8 cellular contexts compared by ENCODE assay signal in the genomic region with DNA sequence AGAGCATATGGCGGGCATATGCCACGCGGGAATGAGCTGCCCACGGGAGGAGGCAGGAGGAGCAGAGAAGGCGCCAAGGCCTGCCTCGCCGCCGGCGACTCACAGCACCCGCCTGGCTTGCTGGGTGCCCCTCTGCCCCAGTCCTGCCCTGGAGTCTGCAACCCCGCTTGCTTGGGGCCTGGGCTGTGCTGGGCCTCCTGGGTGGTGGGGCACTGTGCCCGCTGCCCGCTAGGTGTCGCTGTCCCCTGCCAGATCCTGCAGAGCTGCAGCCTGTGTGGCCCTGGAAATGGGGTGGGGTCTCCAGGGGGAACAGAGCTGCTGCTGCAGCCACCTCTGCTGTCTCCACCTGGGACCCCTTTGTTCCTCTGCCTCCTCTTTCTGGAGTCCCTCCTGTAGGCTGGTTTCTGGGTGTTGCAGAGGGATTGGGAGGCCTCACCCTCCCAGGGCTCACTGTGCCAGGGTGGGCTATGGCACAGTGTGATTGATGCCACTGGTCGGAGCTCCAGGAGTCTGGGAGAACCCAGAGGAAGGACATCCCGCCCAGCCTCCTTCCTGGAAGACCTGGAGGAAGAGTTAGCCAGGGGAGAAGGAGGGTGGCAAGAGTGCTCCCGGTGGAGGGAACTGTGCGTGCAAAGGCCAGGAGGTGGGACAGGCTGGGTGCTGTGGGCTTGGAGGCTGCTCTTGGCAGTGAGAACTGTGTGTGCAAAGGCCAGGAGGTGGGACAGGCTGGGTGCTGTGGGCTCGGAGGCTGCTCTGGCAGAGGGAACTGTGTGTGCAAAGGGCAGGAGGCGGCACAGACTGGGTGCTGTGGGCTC.
A peak's percentile ranks its signal among the peaks of the same experiment; 100 is the strongest.
DNase-seq lines count a peak whose midpoint lies in the region; ATAC-seq and TF ChIP-seq lines count a peak whose summit lies in the region.

No MANE protein-coding gene starts in this region.

- DNase-seq in GM12864 (ENCODE audit: low read depth): no peak
- DNase-seq in KBM-7: peak; percentile 64
- DNase-seq in activated CD4-positive, CD25-positive, alpha-beta regulatory T cell treated with anti-CD3 and anti-CD28 coated beads, Interleukin-2, amount 50 U/mL, for 72 hours: peak; percentile 72
- DNase-seq in caudate nucleus (lab: John Stamatoyannopoulos, UW): peak in 34 of 61 donors; percentile 11 to 69 (median 36)
- peak; percentile 69 to 93 (median 91) for DNase-seq in right lobe of liver
- DNase-seq in stimulated activated CD8-positive, alpha-beta memory T cell treated with anti-CD3 and anti-CD28 coated beads, Interleukin-12 subunit alpha, Interleukin-12 subunit beta, amount 100 ng/mL, for 4 hours (ENCODE audit: low read depth): peak; percentile 39
- DNase-seq in NCI-H128 (lab: John Stamatoyannopoulos, UW; ENCODE audit: unreplicated experiment): no peak
- DNase-seq in NOMO-1 treated with DMSO at 0.1 percent for 48 hours (lab: John Stamatoyannopoulos, UW; ENCODE audit: unreplicated experiment): no peak

- in situ Hi-C loops in KBM-7 (cut with MboI; ENCODE audit: low pct_unique_long_range_greater_than_20kb, low sequenced_read_pairs): no loop called here

- H3K4me3 ChIP-seq in GM12864 (ENCODE audit: low read depth, low read length) (no peak overlapping the region), right lobe of liver (no peak overlapping the region)

- no peaks in the 10 kb centered on the region for H3K27me3 ChIP-seq in right lobe of liver

- no peak for TF ChIP-seq POLR2A in right lobe of liver (IDR thresholded peaks at IDR 0.05)

- H3K4me1 ChIP-seq in right lobe of liver: peaks cover 0 to 24% (median 2%) of the 10 kb centered on the region in 4 donors

- ATAC-seq in right lobe of liver: peak; percentile 83 to 89 (median 84)

- H3K36me3 ChIP-seq in right lobe of liver: no peaks in the 10 kb centered on the region

- WGBS in right lobe of liver (ENCODE audit: insufficient coverage, low coverage, low lambda C conversion rate, missing lambda C conversion rate): 17% methylated on average over 4 of the region's 20 CpGs

- intact Hi-C loops in right lobe of liver (cut with DNase I): no loop called here

- H3K27ac ChIP-seq in caudate nucleus (ENCODE audit: low read depth, low read length) (no peak overlapping the region), right lobe of liver (peak overlapping the region in 1 of 3 donors; percentile 51)

- no peaks in the 10 kb centered on the region for H3K9me3 ChIP-seq in right lobe of liver

- TF ChIP-seq CTCF in GM12864 (IDR thresholded peaks at IDR 0.05; ENCODE audit: low read depth, low read length, missing control alignments) (peak; percentile 99), right lobe of liver (IDR thresholded peaks at IDR 0.05) (peak; percentile 79 to 93 (median 90))

Comparison
In these comparisons a context has a peak if more than half of its experiments do, and no peak if none do; other contexts are left out.
1. DNase-seq: peak in KBM-7 (single experiment), activated CD4-positive, CD25-positive, alpha-beta regulatory T cell treated with anti-CD3 and anti-CD28 coated beads, Interleukin-2, amount 50 U/mL, for 72 hours (single experiment), caudate nucleus (34 of 61), right lobe of liver (3 of 3) and stimulated activated CD8-positive, alpha-beta memory T cell treated with anti-CD3 and anti-CD28 coated beads, Interleukin-12 subunit alpha, Interleukin-12 subunit beta, amount 100 ng/mL, for 4 hours (single experiment); none in GM12864 (single experiment), NCI-H128 (single experiment) and NOMO-1 treated with DMSO at 0.1 percent for 48 hours (single experiment).